ENCODE assay signal across 17 cellular contexts in the genomic region with DNA sequence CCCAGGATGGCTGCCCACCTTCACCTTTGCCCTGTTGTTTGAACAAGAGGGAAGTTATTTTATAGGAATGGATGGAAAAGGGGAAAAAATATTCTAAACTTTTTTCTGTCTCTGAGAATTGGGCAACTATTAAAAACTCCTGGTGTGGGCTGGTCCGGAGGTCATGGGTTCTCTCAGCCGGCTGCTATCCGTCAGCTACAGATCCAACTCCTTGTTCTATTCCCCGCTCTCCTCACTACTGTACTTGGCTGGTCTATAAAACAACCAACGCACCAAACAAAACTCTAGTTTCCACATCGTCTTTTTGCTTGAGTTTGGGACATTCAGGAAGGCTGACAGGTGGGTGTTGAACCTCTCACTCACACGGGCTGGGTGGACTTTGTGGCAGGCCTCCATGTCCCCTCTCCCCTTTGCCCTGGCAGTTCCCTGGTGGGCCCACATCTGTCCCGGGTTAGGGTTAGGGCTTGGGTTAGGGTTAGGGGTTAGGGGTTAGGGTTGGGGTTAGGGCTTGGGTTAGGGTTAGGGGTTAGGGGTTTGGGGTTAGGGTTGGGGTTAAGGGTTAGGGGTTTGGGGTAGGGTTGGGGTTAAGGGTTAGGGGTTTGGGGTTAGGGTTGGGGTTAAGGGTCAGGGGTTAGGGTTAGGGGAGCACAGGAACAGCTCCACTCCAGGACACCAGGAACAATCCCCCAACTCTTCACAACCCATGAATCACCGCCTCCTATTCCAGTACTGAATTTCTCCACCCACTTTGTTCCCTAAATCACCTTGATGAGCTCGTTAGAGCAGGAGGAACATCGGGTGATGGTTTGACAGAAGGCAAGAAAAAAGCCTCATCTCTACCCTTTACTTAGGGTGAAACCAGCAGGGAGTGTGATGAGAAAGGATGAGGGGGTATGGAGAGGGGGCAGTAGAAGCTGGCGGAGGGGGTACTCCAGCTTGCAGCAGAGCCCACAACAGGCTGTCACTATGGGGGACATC.
DNase-seq lines count a peak whose midpoint lies in the region; ATAC-seq, FAIRE-seq and TF ChIP-seq lines count a peak whose summit lies in the region.
"Had no signal": no experiment of that assay in that cellular context is flagged by ENCODE, and none has a peak within 500 bp of the region (broad histone marks: within the 10 kb centered on the region; RNA-seq: fewer than 3 reads in every experiment).

No MANE protein-coding gene starts in this region.

- TF ChIP-seq EP300 in gastroesophageal sphincter (IDR thresholded peaks at IDR 0.05) (no peak), sigmoid colon (IDR thresholded peaks at IDR 0.05) (no peak)

- H3K36me3 Mint-ChIP-seq in activated T-helper 17 cell treated with anti-CD3 and anti-CD28 coated beads, Interleukin-2, amount 50 U/mL, for 72 hours (ENCODE audit: low read depth), result no peaks in the 10 kb centered on the region
- H3K36me3 Mint-ChIP-seq: CD14-positive monocyte, IgD-negative memory B cell had no signal

- H3K27me3 ChIP-seq in gastroesophageal sphincter (peaks cover 53% of the 10 kb centered on the region), muscle layer of duodenum (ENCODE audit: low read depth, low read length) (no peaks in the 10 kb centered on the region), sigmoid colon (no peaks in the 10 kb centered on the region)

- H3K9me3 Mint-ChIP-seq in activated T-helper 17 cell treated with anti-CD3 and anti-CD28 coated beads, Interleukin-2, amount 50 U/mL, for 72 hours, result no peaks in the 10 kb centered on the region

- H3K27me3 Mint-ChIP-seq in activated T-helper 17 cell treated with anti-CD3 and anti-CD28 coated beads, Interleukin-2, amount 50 U/mL, for 72 hours, result peaks cover 16% of the 10 kb centered on the region

- H3K4me1 ChIP-seq in gastroesophageal sphincter (no peaks in the 10 kb centered on the region), muscle layer of duodenum (ENCODE audit: control insufficient read depth in 1 of 2, insufficient read depth in 2 of 2, low read length in 2 of 2) (no peaks in the 10 kb centered on the region), sigmoid colon (no peaks in the 10 kb centered on the region)

- H3K9me3 ChIP-seq in gastroesophageal sphincter (no peaks in the 10 kb centered on the region), muscle layer of duodenum (ENCODE audit: control insufficient read depth in 1 of 2, low read length in 2 of 2) (no peaks in the 10 kb centered on the region), sigmoid colon (no peaks in the 10 kb centered on the region)

- no peak overlapping the region for H3K4me3 Mint-ChIP-seq in activated T-helper 17 cell treated with anti-CD3 and anti-CD28 coated beads, Interleukin-2, amount 50 U/mL, for 72 hours
- H3K4me3 Mint-ChIP-seq: CD14-positive monocyte, HFFc6, IgD-negative memory B cell had no signal

- no peaks in the 10 kb centered on the region for H3K36me3 ChIP-seq in gastroesophageal sphincter
- H3K36me3 ChIP-seq in muscle layer of duodenum (ENCODE audit: control insufficient read depth in 1 of 2, insufficient read depth in 2 of 2, low read length in 2 of 2), result no peaks in the 10 kb centered on the region
- no peaks in the 10 kb centered on the region for H3K36me3 ChIP-seq in sigmoid colon

- no peak overlapping the region for H3K4me3 ChIP-seq in gastroesophageal sphincter
- no peak overlapping the region for H3K4me3 ChIP-seq in muscle layer of duodenum (ENCODE audit: low read depth in 1 of 2, low read length in 2 of 2)
- no peak overlapping the region for H3K4me3 ChIP-seq in sigmoid colon

- TF ChIP-seq CTCF in gastroesophageal sphincter (IDR thresholded peaks at IDR 0.05) (no peak), sigmoid colon (IDR thresholded peaks at IDR 0.05) (no peak)

- intact Hi-C loops in sigmoid colon (cut with DNase I), result no loop called here

- peak; percentile 33 for FAIRE-seq in HTR-8/SVneo (lab: Jason Lieb, UNC)
- FAIRE-seq: RCC 7860 had no signal

- TF ChIP-seq POLR2A in gastroesophageal sphincter (IDR thresholded peaks at IDR 0.05) (no peak), sigmoid colon (IDR thresholded peaks at IDR 0.05) (no peak)

- H3K27ac Mint-ChIP-seq in activated T-helper 17 cell treated with anti-CD3 and anti-CD28 coated beads, Interleukin-2, amount 50 U/mL, for 72 hours, result no peak overlapping the region
- H3K27ac Mint-ChIP-seq: CD14-positive monocyte, HFFc6, IgD-negative memory B cell had no signal

- peak; percentile 57 for ATAC-seq in gastroesophageal sphincter
- ATAC-seq in GM21528 (IDR thresholded peaks at IDR 0.05; ENCODE audit: low FRiP score, unreplicated experiment), result no peak
- no peak for ATAC-seq in activated T-helper 17 cell treated with anti-CD3 and anti-CD28 coated beads, Interleukin-2, amount 50 U/mL, for 72 hours (replicated peaks)

- 59 to 83% methylated on average over 8 of the region's 12 CpGs for WGBS in gastroesophageal sphincter (ENCODE audit: low coverage in 1 of 2), 2 donors
- WGBS in sigmoid colon, 2 donors, result 79 to 83% methylated on average over 12 of the region's 12 CpGs

- no peak for DNase-seq in HTR-8/SVneo (ENCODE audit: insufficient read length, low spot score)
- no peak for DNase-seq in sigmoid colon
- DNase-seq in activated CD4-positive, alpha-beta T cell treated with anti-CD3 and anti-CD28 coated beads, Interleukin-2, amount 50 U/mL, for 48 hours, result no peak
- DNase-seq: AML-193, COR-L47, HFFc6, NCI-H187, NCI-H345, NCI-H526 treated with DMSO at 0.1 percent for 48 hours, SHP77 treated with DMSO at 0.1 percent for 48 hours had no signal

- H3K4me1 Mint-ChIP-seq in activated T-helper 17 cell treated with anti-CD3 and anti-CD28 coated beads, Interleukin-2, amount 50 U/mL, for 72 hours, result no peaks in the 10 kb centered on the region
- H3K4me1 Mint-ChIP-seq: CD14-positive monocyte, IgD-negative memory B cell had no signal

- H3K27ac ChIP-seq in gastroesophageal sphincter, result peak overlapping the region in 2 of 4 donors; percentile 32 to 53
- H3K27ac ChIP-seq in muscle layer of duodenum (ENCODE audit: low read length), result peak overlapping the region; percentile 51
- H3K27ac ChIP-seq in sigmoid colon, result peak overlapping the region; percentile 27 to 50 (median 44)
